30 cellular contexts compared by ENCODE assay signal in genomic region chr4:88202443-88202842, GRCh38.
"Had no signal": no experiment of that assay in that cellular context is flagged by ENCODE, and none has a peak within 500 bp of the region (broad histone marks: within the 10 kb centered on the region; RNA-seq: fewer than 3 reads in every experiment).

No MANE protein-coding gene starts in this region.

- H3K4me3 ChIP-seq: esophagus squamous epithelium had no signal

- H3K36me3 Mint-ChIP-seq: activated naive CD8-positive, alpha-beta T cell had no signal

- H3K27me3 Mint-ChIP-seq: activated naive CD8-positive, alpha-beta T cell; activated T-helper 17 cell treated with anti-CD3 and anti-CD28 coated beads, Interleukin-2, amount 50 U/mL, for 72 hours had no signal

- H3K9me3 ChIP-seq: esophagus squamous epithelium had no signal

- H3K36me3 ChIP-seq: brain microvascular endothelial cell, esophagus squamous epithelium had no signal

- H3K27ac ChIP-seq: brain microvascular endothelial cell, epithelial cell of prostate, esophagus squamous epithelium had no signal

- H3K9me3 Mint-ChIP-seq: activated CD4-positive, alpha-beta memory T cell treated with anti-CD3 and anti-CD28 coated beads, Interleukin-2, amount 10 ng/mL, durations not matched to agents 7 days and 5 days; activated CD4-positive, alpha-beta T cell treated with anti-CD3 and anti-CD28 coated beads, Interleukin-2, amount 10 ng/mL, durations not matched to agents 7 days and 5 days; activated T-cell treated with anti-CD3 and anti-CD28 coated beads, Interleukin-2, amount 50 U/mL, for 4 hours; activated T-helper 17 cell treated with anti-CD3 and anti-CD28 coated beads, Interleukin-2, amount 50 U/mL, for 72 hours; effector memory CD8-positive, alpha-beta T cell had no signal

- DNase-seq: activated CD4-positive, alpha-beta memory T cell treated with anti-CD3 and anti-CD28 coated beads, Interleukin-2, amount 10 ng/mL, durations not matched to agents 7 days and 5 days; activated CD4-positive, alpha-beta T cell treated with anti-CD3 and anti-CD28 coated beads for 1 hour; activated CD4-positive, alpha-beta T cell treated with anti-CD3 and anti-CD28 coated beads for 4 hours; activated CD4-positive, alpha-beta T cell treated with anti-CD3 and anti-CD28 coated beads, Interleukin-2, amount 10 ng/mL, durations not matched to agents 7 days and 5 days; activated CD4-positive, alpha-beta T cell treated with anti-CD3 and anti-CD28 coated beads, Interleukin-2, amount 50 U/mL, for 4 hours; activated CD8-positive, alpha-beta memory T cell treated with anti-CD3 and anti-CD28 coated beads, Interleukin-2, amount 50 U/mL, for 48 hours; activated effector memory CD4-positive, alpha-beta T cell treated with Interleukin-2 at 50 U/mL for 16 hours; activated gamma-delta T cell treated with Interleukin-2 at 50 U/mL for 16 hours; activated naive CD4-positive, alpha-beta T cell treated with anti-CD3 and anti-CD28 coated beads, Interleukin-2, amount 50 U/mL, for 16 hours; activated naive CD4-positive, alpha-beta T cell treated with Interleukin-2 at 50 U/mL for 16 hours; activated T-cell treated with anti-CD3 and anti-CD28 coated beads for 4 hours; activated T-cell treated with anti-CD3 and anti-CD28 coated beads, Interleukin-2, amount 50 U/mL, for 4 hours; amniotic stem cell; anterior cingulate cortex; brain microvascular endothelial cell; caudate nucleus; cortex of kidney; dermis blood vessel endothelial cell; effector CD4-positive, alpha-beta T cell; effector memory CD8-positive, alpha-beta T cell; esophagus squamous epithelium; foreskin melanocyte; T-helper 2 cell had no signal

- H3K4me3 Mint-ChIP-seq: activated CD4-positive, alpha-beta memory T cell treated with anti-CD3 and anti-CD28 coated beads, Interleukin-2, amount 10 ng/mL, durations not matched to agents 7 days and 5 days; activated CD4-positive, alpha-beta T cell treated with anti-CD3 and anti-CD28 coated beads, Interleukin-2, amount 10 ng/mL, durations not matched to agents 7 days and 5 days; activated naive CD8-positive, alpha-beta T cell; activated T-cell treated with anti-CD3 and anti-CD28 coated beads, Interleukin-2, amount 50 U/mL, for 4 hours; activated T-helper 17 cell treated with anti-CD3 and anti-CD28 coated beads, Interleukin-2, amount 50 U/mL, for 72 hours; effector memory CD8-positive, alpha-beta T cell had no signal

- H3K27me3 ChIP-seq: brain microvascular endothelial cell, esophagus squamous epithelium had no signal

- ATAC-seq: activated T-cell treated with anti-CD3 and anti-CD28 coated beads, Interleukin-2, amount 50 U/mL, for 4 hours; activated T-helper 17 cell treated with anti-CD3 and anti-CD28 coated beads, Interleukin-2, amount 50 U/mL, for 72 hours; effector memory CD8-positive, alpha-beta T cell had no signal

- H3K4me1 Mint-ChIP-seq: activated CD4-positive, alpha-beta memory T cell treated with anti-CD3 and anti-CD28 coated beads, Interleukin-2, amount 10 ng/mL, durations not matched to agents 7 days and 5 days; activated T-helper 17 cell treated with anti-CD3 and anti-CD28 coated beads, Interleukin-2, amount 50 U/mL, for 72 hours had no signal

- FAIRE-seq: astrocyte, colon, endometrium, endothelial cell of umbilical vein had no signal

- H3K27ac Mint-ChIP-seq: activated CD4-positive, alpha-beta memory T cell treated with anti-CD3 and anti-CD28 coated beads, Interleukin-2, amount 10 ng/mL, durations not matched to agents 7 days and 5 days; activated CD4-positive, alpha-beta T cell treated with anti-CD3 and anti-CD28 coated beads, Interleukin-2, amount 10 ng/mL, durations not matched to agents 7 days and 5 days; activated naive CD8-positive, alpha-beta T cell; activated T-helper 17 cell treated with anti-CD3 and anti-CD28 coated beads, Interleukin-2, amount 50 U/mL, for 72 hours; effector memory CD8-positive, alpha-beta T cell had no signal
